In the genomic region with DNA sequence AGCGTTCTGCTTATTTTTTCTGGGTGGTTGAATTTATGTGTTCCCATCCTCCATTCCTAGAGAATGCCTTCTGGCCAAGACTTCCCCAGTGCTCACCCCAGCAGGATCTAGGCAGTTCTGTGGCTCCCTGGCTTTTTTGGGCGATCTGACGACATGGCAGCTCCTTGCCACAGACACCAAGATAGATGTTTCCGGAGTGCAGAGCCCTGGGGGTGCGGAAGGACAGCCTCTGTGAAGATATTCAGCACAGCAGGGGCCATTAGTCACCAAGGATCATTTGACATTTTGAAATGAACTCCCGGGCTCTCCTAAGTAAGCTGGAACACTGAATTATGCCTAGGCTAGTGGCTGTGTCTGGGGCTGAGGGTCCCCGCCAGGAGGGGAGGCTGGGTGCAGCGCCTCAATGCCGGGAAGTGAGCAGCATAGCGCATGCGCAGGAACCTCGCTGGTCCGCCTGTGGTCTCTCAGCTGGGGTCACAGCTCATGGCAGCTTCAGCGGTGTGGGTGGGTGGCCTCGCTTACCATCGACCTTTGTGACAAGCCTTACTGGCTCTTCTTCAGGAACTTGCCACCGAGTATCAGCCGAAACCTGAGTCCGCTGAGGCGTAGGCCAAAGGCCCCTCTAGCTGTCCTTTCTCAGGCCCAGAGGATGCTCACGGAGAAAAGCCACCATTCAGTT, we compare ENCODE assay signal across 1 cellular context.
TF ChIP-seq lines count a peak whose summit lies in the region.

No MANE protein-coding gene starts in this region.

TF ChIP-seq in A549, 52 proteins besides CTCF, POLR2A, EP300 and RAD21:
- TF ChIP-seq CEBPB (IDR thresholded peaks at IDR 0.05), result no peak
- TF ChIP-seq FOXS1 (CRISPR knock-in tag; IDR thresholded peaks at IDR 0.05), result no peak
- no peak for TF ChIP-seq HOXB5 (CRISPR knock-in tag; IDR thresholded peaks at IDR 0.05)
- no peak for TF ChIP-seq KDM1A (IDR thresholded peaks at IDR 0.05; ENCODE audit: low read depth)
- no peak for TF ChIP-seq HEYL (CRISPR knock-in tag; IDR thresholded peaks at IDR 0.05)
- TF ChIP-seq ESRRA (IDR thresholded peaks at IDR 0.05; ENCODE audit: borderline replicate concordance, low read length), result no peak
